ENCODE assay signal across 22 cellular contexts in the genomic region with DNA sequence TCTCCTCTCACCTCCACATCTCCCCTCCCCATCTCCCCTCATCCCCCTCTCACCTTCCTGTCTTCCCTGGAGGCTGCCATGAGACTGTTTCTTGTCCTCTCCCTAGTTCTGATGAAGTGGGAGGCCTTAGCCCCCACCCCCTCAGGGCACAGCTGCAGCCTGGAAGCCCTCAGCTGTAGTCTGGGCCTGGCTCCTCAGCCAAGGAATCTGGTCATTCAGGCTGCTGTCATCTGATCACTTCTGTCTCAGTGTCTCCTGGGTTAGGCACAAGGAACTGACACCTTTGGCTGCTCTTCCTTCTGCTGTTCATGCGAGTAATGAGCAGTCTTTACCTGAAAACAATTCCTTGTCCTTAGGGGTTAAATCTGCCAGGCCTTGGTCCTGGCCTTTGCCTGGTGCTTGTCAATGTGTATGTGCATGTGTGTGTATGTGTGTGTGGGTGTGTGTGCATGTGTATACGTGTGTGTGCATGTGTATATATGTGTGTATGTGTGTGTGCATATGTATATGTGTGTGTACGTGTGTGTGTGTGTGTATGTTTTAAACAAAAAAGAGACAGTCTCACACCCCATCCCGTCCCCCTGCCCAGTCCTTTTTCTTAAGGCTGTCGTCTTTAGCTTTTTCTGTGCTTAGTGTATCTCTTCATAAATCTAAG.
"Had no signal": no experiment of that assay in that cellular context is flagged by ENCODE, and none has a peak within 500 bp of the region (broad histone marks: within the 10 kb centered on the region; RNA-seq: fewer than 3 reads in every experiment).

No MANE protein-coding gene starts in this region.

- H3K4me1 ChIP-seq: esophagus squamous epithelium, heart right ventricle, lower lobe of right lung, parathyroid adenoma, upper lobe of left lung, uterus had no signal

- ATAC-seq: heart right ventricle; left ventricle myocardium superior; lower lobe of right lung; mucosa of descending colon; natural killer cell; sciatic nerve; stimulated activated effector memory CD8-positive, alpha-beta T cell treated with anti-CD3 and anti-CD28 coated beads, Interleukin-12 subunit alpha, Interleukin-12 subunit beta, amount 100 ng/mL, for 72 hours had no signal

- DNase-seq: central memory CD4-positive, alpha-beta T cell; effector memory CD4-positive, alpha-beta T cell; esophagus squamous epithelium; foreskin melanocyte; glutamatergic neuron; heart right ventricle; hypothalamus; immature natural killer cell; left ventricle myocardium superior; lower lobe of right lung; mucosa of descending colon; natural killer cell; stimulated activated CD4-positive, alpha-beta T cell treated with anti-CD3 and anti-CD28 coated beads, Interleukin-2, amount 100 ng/mL, for 24 hours; stimulated activated CD4-positive, alpha-beta T cell treated with anti-CD3 and anti-CD28 coated beads, Interleukin-4, amount 100 ng/mL, for 24 hours; stimulated activated naive CD4-positive, alpha-beta T cell treated with Interleukin-2 at 50 U/mL for 16 hours; stomach; tibial artery; upper lobe of left lung; uterus had no signal

- H3K36me3 ChIP-seq: esophagus squamous epithelium, heart right ventricle, lower lobe of right lung, stomach, tibial artery, upper lobe of left lung, uterus had no signal

- H2AFZ ChIP-seq: parathyroid adenoma had no signal

- H3K9me3 ChIP-seq: esophagus squamous epithelium, heart right ventricle, lower lobe of right lung, mucosa of descending colon, stomach, tibial artery, upper lobe of left lung, uterus had no signal

- H3K4me3 ChIP-seq: esophagus squamous epithelium, heart right ventricle, lower lobe of right lung, mucosa of descending colon, stomach, tibial artery, upper lobe of left lung, uterus had no signal

- H3K27ac ChIP-seq: esophagus squamous epithelium, heart right ventricle, lower lobe of right lung, parathyroid adenoma, stomach, tibial artery, upper lobe of left lung, uterus had no signal

- H3K9ac ChIP-seq: parathyroid adenoma had no signal

- H3K27me3 ChIP-seq: esophagus squamous epithelium, stomach, tibial artery, upper lobe of left lung, uterus had no signal
